Comparison of ENCODE assay signal across 32 cellular contexts in the genomic region with DNA sequence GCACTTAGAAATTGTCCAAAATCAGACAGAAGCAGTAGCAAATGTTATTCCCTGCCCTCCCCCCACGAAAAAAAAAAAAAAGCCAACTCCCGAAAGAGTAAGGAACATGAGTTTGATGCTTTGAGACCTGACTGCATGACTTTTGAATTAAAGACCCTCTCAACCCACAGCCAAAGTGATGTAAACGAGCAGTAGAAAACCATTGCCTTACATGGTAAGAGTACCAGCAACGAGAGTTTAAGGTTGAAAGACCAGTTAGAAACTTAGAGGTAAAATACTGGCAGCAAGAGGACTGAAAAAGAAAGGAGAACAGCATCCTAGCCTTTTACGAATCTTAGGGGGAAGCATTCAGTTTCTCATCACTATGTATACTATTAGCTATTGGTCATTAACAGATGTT. TPM values are rescaled to one million over a fixed set of nuclear protein-coding genes. Genes with fewer than 3 reads are reported as not detected.
"Had no signal": no experiment of that assay in that cellular context is flagged by ENCODE, and none has a peak within 500 bp of the region (broad histone marks: within the 10 kb centered on the region; RNA-seq: fewer than 3 reads in every experiment).

No MANE protein-coding gene starts in this region.

- H3K36me3 ChIP-seq: ascending aorta, cardiac muscle cell, SJCRH30, WERI-Rb-1 had no signal

- H3K27ac ChIP-seq: ascending aorta, cardiac muscle cell, SJCRH30, SK-N-MC, WERI-Rb-1 had no signal

- H3K27me3 ChIP-seq: ascending aorta, cardiac muscle cell, SJCRH30 had no signal

- H3K9me3 ChIP-seq: ascending aorta, SJCRH30 had no signal

- H3K4me3 ChIP-seq: ascending aorta, cardiac muscle cell, K562, SJCRH30, SK-N-MC had no signal

- H3K27me3 Mint-ChIP-seq: activated CD4-positive, alpha-beta T cell treated with anti-CD3 and anti-CD28 coated beads, Interleukin-2, amount 10 ng/mL, durations not matched to agents 24 days and 14 days; activated CD8-positive, alpha-beta T cell treated with anti-CD3 and anti-CD28 coated beads for 36 hours; activated naive CD8-positive, alpha-beta T cell treated with anti-CD3 and anti-CD28 coated beads for 36 hours; central memory CD8-positive, alpha-beta T cell had no signal

- DNase-seq: activated CD4-positive, alpha-beta T cell treated with anti-CD3 and anti-CD28 coated beads, Interleukin-2, amount 10 ng/mL, durations not matched to agents 24 days and 14 days; activated CD4-positive, alpha-beta T cell treated with anti-CD3 and anti-CD28 coated beads, Interleukin-2, amount 50 U/mL, for 4 hours; activated CD8-positive, alpha-beta T cell treated with anti-CD3 and anti-CD28 coated beads for 36 hours; activated effector memory CD4-positive, alpha-beta T cell treated with anti-CD3 and anti-CD28 coated beads, Interleukin-2, amount 50 U/mL, for 16 hours; activated naive CD4-positive, alpha-beta T cell; activated naive CD4-positive, alpha-beta T cell treated with anti-CD3 and anti-CD28 coated beads, Interleukin-2, amount 50 U/mL, for 16 hours; activated naive CD8-positive, alpha-beta T cell treated with anti-CD3 and anti-CD28 coated beads for 36 hours; activated T-cell treated with anti-CD3 and anti-CD28 coated beads, Interleukin-2, amount 50 U/mL, for 1 hour; activated T-cell treated with anti-CD3 and anti-CD28 coated beads, Interleukin-2, amount 50 U/mL, for 72 hours; amygdala; NCI-H1105; NCI-H1417 treated with DMSO at 0.1 percent for 48 hours; NCI-H187 treated with DMSO at 0.1 percent for 48 hours; NCI-H2081 treated with DMSO at 0.1 percent for 48 hours; NCI-H510A; NCI-H526; NCI-H748 treated with DMSO at 0.1 percent for 48 hours; NK-92 treated with Interleukin-12 subunit alpha and Interleukin-12 subunit beta, amount 100 ng/mL, for 24 hours; SHP77; SJCRH30; T1000; WERI-Rb-1 had no signal

- H3K4me3 Mint-ChIP-seq: activated CD4-positive, alpha-beta T cell treated with anti-CD3 and anti-CD28 coated beads, Interleukin-2, amount 10 ng/mL, durations not matched to agents 24 days and 14 days; activated CD8-positive, alpha-beta T cell treated with anti-CD3 and anti-CD28 coated beads for 36 hours; activated naive CD8-positive, alpha-beta T cell treated with anti-CD3 and anti-CD28 coated beads for 36 hours; activated T-cell treated with anti-CD3 and anti-CD28 coated beads, Interleukin-2, amount 50 U/mL, for 72 hours; activated T-helper 17 cell treated with anti-CD3 and anti-CD28 coated beads, Interleukin-2, amount 50 U/mL, for 72 hours; central memory CD8-positive, alpha-beta T cell had no signal

- ATAC-seq: activated CD8-positive, alpha-beta T cell treated with anti-CD3 and anti-CD28 coated beads for 36 hours; activated T-cell treated with anti-CD3 and anti-CD28 coated beads, Interleukin-2, amount 50 U/mL, for 72 hours; activated T-helper 17 cell treated with anti-CD3 and anti-CD28 coated beads, Interleukin-2, amount 50 U/mL, for 72 hours; K562 had no signal

- H3K4me1 ChIP-seq: ascending aorta, SJCRH30 had no signal

- H3K27ac Mint-ChIP-seq: activated CD4-positive, alpha-beta T cell treated with anti-CD3 and anti-CD28 coated beads, Interleukin-2, amount 10 ng/mL, durations not matched to agents 24 days and 14 days; activated CD8-positive, alpha-beta T cell treated with anti-CD3 and anti-CD28 coated beads for 36 hours; activated naive CD8-positive, alpha-beta T cell treated with anti-CD3 and anti-CD28 coated beads for 36 hours; activated T-cell treated with anti-CD3 and anti-CD28 coated beads, Interleukin-2, amount 50 U/mL, for 72 hours; activated T-helper 17 cell treated with anti-CD3 and anti-CD28 coated beads, Interleukin-2, amount 50 U/mL, for 72 hours had no signal

- H3K36me3 Mint-ChIP-seq: activated naive CD8-positive, alpha-beta T cell treated with anti-CD3 and anti-CD28 coated beads for 36 hours had no signal

- H3K4me1 Mint-ChIP-seq: activated CD4-positive, alpha-beta T cell treated with anti-CD3 and anti-CD28 coated beads, Interleukin-2, amount 10 ng/mL, durations not matched to agents 24 days and 14 days; activated naive CD8-positive, alpha-beta T cell treated with anti-CD3 and anti-CD28 coated beads for 36 hours; activated T-helper 17 cell treated with anti-CD3 and anti-CD28 coated beads, Interleukin-2, amount 50 U/mL, for 72 hours; central memory CD8-positive, alpha-beta T cell had no signal

RNA-seq across cellular contexts. Expression of a gene that starts 10.0 kb away (rescaled TPM):
- total RNA-seq: activated CD4-positive, alpha-beta T cell treated with anti-CD3 and anti-CD28 coated beads, Interleukin-2, amount 10 ng/mL, durations not matched to agents 24 days and 14 days; activated CD8-positive, alpha-beta memory T cell treated with anti-CD3 and anti-CD28 coated beads for 36 hours; activated CD8-positive, alpha-beta T cell treated with anti-CD3 and anti-CD28 coated beads for 36 hours; activated naive CD8-positive, alpha-beta T cell treated with anti-CD3 and anti-CD28 coated beads for 36 hours; activated T-cell treated with anti-CD3 and anti-CD28 coated beads, Interleukin-2, amount 50 U/mL, for 72 hours; activated T-helper 17 cell treated with anti-CD3 and anti-CD28 coated beads, Interleukin-2, amount 50 U/mL, for 72 hours; ascending aorta; cardiac muscle cell; K562; OCI-LY7; T-helper 1 cell treated with Interleukin-12 subunit alpha and Interleukin-12 subunit beta and Interleukin-4 antibody, amounts not matched to agents 30 ng/mL and 1 ng/mL, for 36 hours; T-helper 2 cell treated with Interferon-gamma antibody and Interleukin-4, amounts not matched to agents 100 ng/mL and 5 ng/mL, for 36 hours had no signal
- polyA plus RNA-seq: cardiac muscle cell, K562 had no signal
